Comparison of ENCODE assay signal across 16 cellular contexts in the genomic region with DNA sequence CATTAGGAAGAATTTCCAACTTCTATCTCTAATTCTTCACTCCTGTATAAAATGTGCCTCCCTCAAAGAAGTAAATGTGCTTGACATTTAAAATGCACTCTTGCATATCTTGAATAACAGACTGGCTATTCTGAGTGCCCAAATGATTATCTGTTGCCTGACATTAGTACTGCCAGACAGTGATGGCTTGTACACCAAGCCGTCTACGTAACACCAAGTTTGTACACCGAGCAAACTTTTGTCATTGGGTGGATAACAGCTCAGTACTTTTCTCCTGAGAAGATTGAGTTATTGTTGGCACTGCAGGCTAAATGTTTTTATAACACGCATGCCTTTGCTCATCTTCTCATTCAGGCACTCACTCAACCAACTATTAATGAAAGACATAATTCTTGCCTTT.
DNase-seq lines count a peak whose midpoint lies in the region; ATAC-seq and TF ChIP-seq lines count a peak whose summit lies in the region.
"Had no signal": no experiment of that assay in that cellular context is flagged by ENCODE, and none has a peak within 500 bp of the region (broad histone marks: within the 10 kb centered on the region; RNA-seq: fewer than 3 reads in every experiment).

No MANE protein-coding gene starts in this region.

- no peaks in the 10 kb centered on the region for H3K36me3 ChIP-seq in ascending aorta
- H3K36me3 ChIP-seq: HAP-1 had no signal

- ATAC-seq in Right ventricle myocardium superior (ENCODE audit: poor library complexity) (peak; percentile 87), left cardiac atrium (peak; percentile 53 to 62), GM18498 (IDR thresholded peaks at IDR 0.05; ENCODE audit: unreplicated experiment) (no peak)
- ATAC-seq: CD8-positive, alpha-beta T cell had no signal

- TF ChIP-seq CTCF in ascending aorta (IDR thresholded peaks at IDR 0.05), result no peak

- H3K9me3 ChIP-seq in ascending aorta, result no peaks in the 10 kb centered on the region
- H3K9me3 ChIP-seq: HAP-1 had no signal

- no peak overlapping the region for H3K4me3 ChIP-seq in ascending aorta
- H3K4me3 ChIP-seq: BLaER1 treated with 17β-estradiol and CSF1 and Interleukin-3, amounts not matched to agents 10 nM and 100 nM; GM23248; HAP-1 had no signal

- no peaks in the 10 kb centered on the region for H3K4me1 ChIP-seq in ascending aorta
- H3K4me1 ChIP-seq: HAP-1 had no signal

- no peak overlapping the region for H3K27ac ChIP-seq in ascending aorta
- H3K27ac ChIP-seq: BLaER1 treated with 17β-estradiol and CSF1 and Interleukin-3, amounts not matched to agents 10 nM and 100 nM; GM23248 had no signal

- DNase-seq in Right ventricle myocardium superior (no peak), cardiac septum (ENCODE audit: low spot score) (no peak), left cardiac atrium (no peak), kidney glomerular epithelial cell (lab: John Stamatoyannopoulos, UW) (peak; percentile 31), ascending aorta (ENCODE audit: low spot score in 2 of 2) (no peak), cerebellar cortex (ENCODE audit: low spot score) (no peak), NCI-H1092 (lab: John Stamatoyannopoulos, UW) (no peak)
- DNase-seq: 8988T; Calu3; CD8-positive, alpha-beta T cell; DMS79 treated with DMSO at 0.1 percent for 48 hours; GF-D8; GM23248 had no signal

- no peaks in the 10 kb centered on the region for H3K27me3 ChIP-seq in ascending aorta
- H3K27me3 ChIP-seq: BLaER1 treated with 17β-estradiol and CSF1 and Interleukin-3, amounts not matched to agents 10 nM and 100 nM had no signal

- intact Hi-C loops in Right ventricle myocardium superior (cut with DNase I) (no loop called here), cardiac septum (cut with DNase I) (no loop called here), left cardiac atrium (cut with DNase I) (loop anchor here in 1 of 2 donors (10.0 kb wide), 1 partner anchor 136 kb away; the partner anchor contains the start of genes DOCK4 and ZNF277), ascending aorta (cut with DNase I) (no loop called here)
